8 cellular contexts compared by ENCODE assay signal in the genomic region with DNA sequence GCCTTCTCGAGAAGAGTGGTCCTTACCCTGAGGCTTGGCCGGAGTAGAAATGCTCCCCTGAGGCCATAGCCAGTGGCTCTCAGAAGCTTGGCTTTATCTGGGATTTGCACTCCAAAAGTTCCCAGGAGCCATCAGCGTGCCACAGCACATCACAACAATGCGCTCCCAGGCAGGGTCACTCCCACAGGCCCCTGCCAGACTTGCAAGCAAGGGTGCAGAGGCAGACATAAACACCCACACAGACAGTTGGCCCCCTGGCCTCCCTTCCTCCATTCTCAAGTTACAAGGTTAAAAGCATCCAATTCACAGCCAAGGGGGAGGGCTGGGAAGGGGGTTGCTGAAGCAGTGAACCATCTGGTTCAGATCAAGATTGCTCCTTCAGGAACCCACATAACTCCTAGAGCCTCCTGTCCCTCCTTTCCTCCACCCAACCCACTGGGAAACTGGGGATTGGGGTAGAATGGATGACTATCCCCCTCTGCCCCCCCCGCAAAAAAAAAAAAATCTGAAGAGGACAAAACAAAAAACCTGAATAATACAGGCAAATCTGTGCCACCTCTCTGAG. TPM values are rescaled to one million over a fixed set of nuclear protein-coding genes. Genes with fewer than 3 reads are reported as not detected.
DNase-seq lines count a peak whose midpoint lies in the region; ATAC-seq and TF ChIP-seq lines count a peak whose summit lies in the region.

No MANE protein-coding gene starts in this region.

- no peaks in the 10 kb centered on the region for H3K9me3 ChIP-seq in WERI-Rb-1 (ENCODE audit: severe bottlenecking)
- no peaks in the 10 kb centered on the region for H3K9me3 ChIP-seq in iPS-18c (ENCODE audit: control insufficient read depth, insufficient read depth, low read length)
- H3K9me3 ChIP-seq in tibial artery, result no peaks in the 10 kb centered on the region

- no peak for ATAC-seq in HG03280 (IDR thresholded peaks at IDR 0.05; ENCODE audit: unreplicated experiment)
- no peak for ATAC-seq in GM19467 (IDR thresholded peaks at IDR 0.05; ENCODE audit: unreplicated experiment)

- POLR2A ChIA-PET in AG04449 (lab: Yijun Ruan, JAX), result interaction anchor here (1.5 to 3.3 kb wide), 3 partner anchors 9 to 62 kb away, joined by 3 to 19 read pairs (median 6); no protein-coding TSS in a partner anchor

- H3K27ac ChIP-seq in WERI-Rb-1, result peak overlapping the region; percentile 92
- peak overlapping the region in 1 of 2 donors; percentile 79 for H3K27ac ChIP-seq in tibial artery

- H3K4me3 ChIP-seq in AG04449 (ENCODE audit: low read depth, low read length) (peak overlapping the region; percentile 92), WERI-Rb-1 (ENCODE audit: low read depth, low read length) (peak overlapping the region; percentile 60), iPS-18c (ENCODE audit: insufficient read depth, low read depth, low read length) (peak overlapping the region; percentile 66), tibial artery (peak overlapping the region; percentile 85 to 97)

- no peaks in the 10 kb centered on the region for H3K27me3 ChIP-seq in WERI-Rb-1 (ENCODE audit: insufficient read depth, low read depth, severe bottlenecking)
- H3K27me3 ChIP-seq in tibial artery, result no peaks in the 10 kb centered on the region

- TF ChIP-seq CTCF in AG04449 (IDR thresholded peaks at IDR 0.05; ENCODE audit: insufficient read depth, low read length, missing control alignments) (no peak), WERI-Rb-1 (IDR thresholded peaks at IDR 0.05; ENCODE audit: low read depth, low read length) (no peak), tibial artery (IDR thresholded peaks at IDR 0.05) (no peak)

- intact Hi-C loops in tibial artery (cut with DNase I; ENCODE audit: low total_unique reads), result no loop called here

- peaks cover 0 to 55% (median 47%) of the 10 kb centered on the region in 4 donors for H3K4me1 ChIP-seq in tibial artery

- H3K36me3 ChIP-seq in WERI-Rb-1 (peaks cover 26% of the 10 kb centered on the region), tibial artery (no peaks in the 10 kb centered on the region)

- DNase-seq in AG04449 (ENCODE audit: low read depth, low spot score), result peak; percentile 74
- peak; percentile 95 for DNase-seq in H4 (ENCODE audit: low spot score)
- peak; percentile 94 for DNase-seq in WERI-Rb-1
- DNase-seq in tibial artery, result no peak
- no peak for DNase-seq in NOMO-1 treated with dmso at 0.1 percent for 144 hours (lab: John Stamatoyannopoulos, UW; ENCODE audit: unreplicated experiment)

- CTCF ChIA-PET in AG04449 (lab: Yijun Ruan, JAX), result interaction anchor here (1.0 kb wide), 1 partner anchor 26 kb away, joined by 3 read pairs; no protein-coding TSS in a partner anchor

RNA-seq across cellular contexts. Expression of a gene that starts 1.8 kb away (rescaled TPM):
- total RNA-seq in H4 (2014; rRNA removed; shearing (Covaris generic)), result 20.8 and 30.6 TPM in 2 replicates

RNA-seq across cellular contexts. Expression of a gene that starts 17.3 kb away (rescaled TPM):
- total RNA-seq in H4 (2014; rRNA removed; shearing (Covaris generic)), result 2.0 and 2.9 TPM in 2 replicates

Comparison
In these comparisons a context has a peak if more than half of its experiments do, and no peak if none do; other contexts are left out.
1. DNase-seq: peak in AG04449 (single experiment), H4 (single experiment) and WERI-Rb-1 (single experiment); none in tibial artery (0 of 2) and NOMO-1 treated with dmso at 0.1 percent for 144 hours (single experiment).
2. Peak in every context shown above with its lines, with median percentiles within 50 percentile points of each other: H3K4me3 ChIP-seq.